ENCODE assay signal across 9 cellular contexts in genomic region chr10:109934958-109935793, GRCh38. TPM values are rescaled to one million over a fixed set of nuclear protein-coding genes. Genes with fewer than 3 reads are reported as not detected.
DNase-seq lines count a peak whose midpoint lies in the region; ATAC-seq and TF ChIP-seq lines count a peak whose summit lies in the region.
"Had no signal": no experiment of that assay in that cellular context is flagged by ENCODE, and none has a peak within 500 bp of the region (broad histone marks: within the 10 kb centered on the region; RNA-seq: fewer than 3 reads in every experiment).

No MANE protein-coding gene starts in this region.

- TF ChIP-seq CTCF in heart left ventricle (IDR thresholded peaks at IDR 0.05) (no peak), BE2C (IDR thresholded peaks at IDR 0.05; ENCODE audit: low read depth, low read length) (no peak)

- H3K4me3 ChIP-seq in heart left ventricle (no peak overlapping the region), BE2C (ENCODE audit: low read depth, low read length) (no peak overlapping the region)

- peak; percentile 9 for DNase-seq in NCI-H2107 treated with DMSO at 0.1 percent for 48 hours (lab: John Stamatoyannopoulos, UW; ENCODE audit: unreplicated experiment)
- DNase-seq in NCI-H2107 (lab: John Stamatoyannopoulos, UW), result no peak
- peak; percentile 62 for DNase-seq in activated T-cell treated with anti-CD3 and anti-CD28 coated beads, Interleukin-2, amount 50 U/mL, for 48 hours
- peak in 4 of 5 donors; percentile 41 to 54 (median 45) for DNase-seq in heart left ventricle
- DNase-seq in stimulated activated CD8-positive, alpha-beta memory T cell treated with anti-CD3 and anti-CD28 coated beads, Interleukin-4, amount 100 ng/mL, for 48 hours, result peak; percentile 33
- DNase-seq in NCI-H2227 (lab: John Stamatoyannopoulos, UW; ENCODE audit: unreplicated experiment), result no peak
- DNase-seq in BE2C, result no peak
- no peak for DNase-seq in cerebellar cortex (ENCODE audit: low spot score)

- H3K4me1 ChIP-seq in heart left ventricle (peaks cover 0 to 33% (median 17%) of the 10 kb centered on the region in 12 donors), BE2C (no peaks in the 10 kb centered on the region)

- intact Hi-C loops in heart left ventricle (cut with DNase I), result loop anchor here in 2 of 10 donors (5.0 kb wide), 2 partner anchors 38 to 42 kb away; no protein-coding TSS in a partner anchor

- H3K9me3 ChIP-seq in heart left ventricle (no peaks in the 10 kb centered on the region), BE2C (no peaks in the 10 kb centered on the region)

- no peak for TF ChIP-seq POLR2A in heart left ventricle (IDR thresholded peaks at IDR 0.05)

- H3K36me3 ChIP-seq in heart left ventricle (no peaks in the 10 kb centered on the region), BE2C (no peaks in the 10 kb centered on the region)

- peak; percentile 69 to 93 (median 91) for ATAC-seq in heart left ventricle

- 27 to 53% (median 35%) methylated on average over 5 of the region's 5 CpGs for WGBS in heart left ventricle, 4 donors

- H3K27me3 ChIP-seq in heart left ventricle (no peaks in the 10 kb centered on the region), BE2C (no peaks in the 10 kb centered on the region)

- H3K27ac ChIP-seq in heart left ventricle, result peak overlapping the region in 11 of 12 donors; percentile 25 to 62 (median 39)
- H3K27ac ChIP-seq: KMS-11 had no signal

RNA-seq across cellular contexts. Expression of gene XPNPEP1, which starts 11.9 kb away (rescaled TPM):
- 10 to 100 TPM; 30.5 to 77.0 (median 48.9) TPM for total RNA-seq in heart left ventricle
- polyA plus RNA-seq in heart left ventricle, result 10 to 100 TPM; 14.5 to 42.5 TPM
- polyA plus RNA-seq in BE2C (2012; ENCODE audit: insufficient read depth, insufficient read length, low read depth), result 121 TPM

Comparison
In these comparisons a context has a peak if more than half of its experiments do, and no peak if none do; other contexts are left out.
1. DNase-seq: peak in NCI-H2107 treated with DMSO at 0.1 percent for 48 hours (single experiment), activated T-cell treated with anti-CD3 and anti-CD28 coated beads, Interleukin-2, amount 50 U/mL, for 48 hours (2 of 2), heart left ventricle (4 of 5) and stimulated activated CD8-positive, alpha-beta memory T cell treated with anti-CD3 and anti-CD28 coated beads, Interleukin-4, amount 100 ng/mL, for 48 hours (single experiment); none in NCI-H2107 (single experiment), NCI-H2227 (single experiment), BE2C (single experiment) and cerebellar cortex (single experiment).